In genomic region chr1:168287237-168287664, GRCh38 we compare ENCODE assay signal across 1 cellular context.
TF ChIP-seq lines count a peak whose summit lies in the region.

No MANE protein-coding gene starts in this region.

TF ChIP-seq in GM12878, 131 proteins besides CTCF, POLR2A, EP300 and RAD21:
- 0 out of 2 replicates have a peak, but pooled peaks have one; percentile 18 for TF ChIP-seq CREM (IDR thresholded peaks at IDR 0.05; ENCODE audit: low read depth)
- no peak for TF ChIP-seq RELA (IDR thresholded peaks at IDR 0.05; ENCODE audit: borderline replicate concordance, partially characterized antibody)
- TF ChIP-seq, protein P1, sequence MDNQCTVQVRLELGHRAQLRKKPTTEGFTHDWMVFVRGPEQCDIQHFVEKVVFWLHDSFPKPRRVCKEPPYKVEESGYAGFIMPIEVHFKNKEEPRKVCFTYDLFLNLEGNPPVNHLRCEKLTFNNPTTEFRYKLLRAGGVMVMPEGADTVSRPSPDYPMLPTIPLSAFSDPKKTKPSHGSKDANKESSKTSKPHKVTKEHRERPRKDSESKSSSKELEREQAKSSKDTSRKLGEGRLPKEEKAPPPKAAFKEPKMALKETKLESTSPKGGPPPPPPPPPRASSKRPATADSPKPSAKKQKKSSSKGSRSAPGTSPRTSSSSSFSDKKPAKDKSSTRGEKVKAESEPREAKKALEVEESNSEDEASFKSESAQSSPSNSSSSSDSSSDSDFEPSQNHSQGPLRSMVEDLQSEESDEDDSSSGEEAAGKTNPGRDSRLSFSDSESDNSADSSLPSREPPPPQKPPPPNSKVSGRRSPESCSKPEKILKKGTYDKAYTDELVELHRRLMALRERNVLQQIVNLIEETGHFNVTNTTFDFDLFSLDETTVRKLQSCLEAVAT (IDR thresholded peaks at IDR 0.05): no peak
- no peak for TF ChIP-seq MEF2A (IDR thresholded peaks at IDR 0.05; ENCODE audit: insufficient read depth, low read depth, low read length)
- no peak for TF ChIP-seq RCOR1 (conservative IDR thresholded peaks at IDR 0.05; ENCODE audit: low read depth, low read length)
- TF ChIP-seq PAX8 (IDR thresholded peaks at IDR 0.05): no peak
